ENCODE assay signal across 29 cellular contexts in genomic region chr9:112529316-112529715, GRCh38.
"Had no signal": no experiment of that assay in that cellular context is flagged by ENCODE, and none has a peak within 500 bp of the region (broad histone marks: within the 10 kb centered on the region; RNA-seq: fewer than 3 reads in every experiment).

No MANE protein-coding gene starts in this region.

- DNase-seq: stimulated activated CD4-positive, alpha-beta T cell treated with anti-CD3 and anti-CD28 coated beads, Interleukin-2, amount 100 ng/mL, for 48 hours; stimulated activated CD4-positive, alpha-beta T cell treated with anti-CD3 and anti-CD28 coated beads, Interleukin-4, amount 100 ng/mL, for 1 hour; stimulated activated CD4-positive, alpha-beta T cell treated with anti-CD3 and anti-CD28 coated beads, Interleukin-4, amount 100 ng/mL, for 24 hours; stimulated activated CD4-positive, alpha-beta T cell treated with anti-CD3 and anti-CD28 coated beads, Interleukin-4, amount 100 ng/mL, for 4 hours; stimulated activated CD8-positive, alpha-beta memory T cell treated with anti-CD3 and anti-CD28 coated beads, Interleukin-4, amount 100 ng/mL, for 48 hours; stimulated activated naive B cell treated with anti-CD40 and anti-IgM and Interleukin-4, amounts not matched to agents 10 μg/mL and 1 μg/mL and 100 μg/mL, for 72 hours; stimulated activated naive CD4-positive, alpha-beta T cell; stimulated activated naive CD4-positive, alpha-beta T cell treated with Interleukin-2 at 50 U/mL for 16 hours; stimulated activated naive CD8-positive, alpha-beta T cell treated with anti-CD3 and anti-CD28 coated beads, Interleukin-15, amount 100 ng/mL, for 72 hours; stimulated activated naive CD8-positive, alpha-beta T cell treated with anti-CD3 and anti-CD28 coated beads, Interleukin-15, Interleukin-2, amounts not matched to agents 100 U/mL and 50 U/mL, for 24 hours; stomach; substantia nigra; testis; thyroid gland; tibial artery; transverse colon; trophoblast cell; upper lobe of left lung; upper lobe of right lung; uterus had no signal

- H3K27ac Mint-ChIP-seq: stimulated activated effector memory CD8-positive, alpha-beta T cell treated with anti-CD3 and anti-CD28 coated beads, Interleukin-12 subunit alpha, Interleukin-12 subunit beta, amount 100 ng/mL, for 72 hours; stimulated activated memory B cell treated with anti-CD40 and anti-IgM and Interleukin-4, amounts not matched to agents 10 μg/mL and 1 μg/mL and 100 μg/mL, for 72 hours; stimulated activated naive B cell treated with anti-CD40 and anti-IgM and Interleukin-4, amounts not matched to agents 10 μg/mL and 1 μg/mL and 100 μg/mL, for 72 hours; stimulated activated naive CD8-positive, alpha-beta T cell treated with anti-CD3 and anti-CD28 coated beads, Interleukin-15, amount 100 ng/mL, for 72 hours; stimulated activated naive CD8-positive, alpha-beta T cell treated with anti-CD3 and anti-CD28 coated beads, Interleukin-15, Interleukin-2, amounts not matched to agents 100 ng/mL and 50 ng/mL, for 24 hours; type B pancreatic cell had no signal

- H3K4me3 Mint-ChIP-seq: stimulated activated effector memory CD8-positive, alpha-beta T cell treated with anti-CD3 and anti-CD28 coated beads, Interleukin-12 subunit alpha, Interleukin-12 subunit beta, amount 100 ng/mL, for 72 hours; stimulated activated memory B cell treated with anti-CD40 and anti-IgM and Interleukin-4, amounts not matched to agents 10 μg/mL and 1 μg/mL and 100 μg/mL, for 72 hours; stimulated activated naive B cell treated with anti-CD40 and anti-IgM and Interleukin-4, amounts not matched to agents 10 μg/mL and 1 μg/mL and 100 μg/mL, for 72 hours; stimulated activated naive CD8-positive, alpha-beta T cell treated with anti-CD3 and anti-CD28 coated beads, Interleukin-15, amount 100 ng/mL, for 72 hours; stimulated activated naive CD8-positive, alpha-beta T cell treated with anti-CD3 and anti-CD28 coated beads, Interleukin-15, Interleukin-2, amounts not matched to agents 100 ng/mL and 50 ng/mL, for 24 hours; type B pancreatic cell had no signal

- H3K36me3 ChIP-seq: stomach, suprapubic skin, thoracic aorta, thyroid gland, tibial artery, tibial nerve, transverse colon, upper lobe of left lung, upper lobe of right lung, uterus, vagina had no signal

- H3K36me3 Mint-ChIP-seq: stimulated activated effector memory CD8-positive, alpha-beta T cell treated with anti-CD3 and anti-CD28 coated beads, Interleukin-12 subunit alpha, Interleukin-12 subunit beta, amount 100 ng/mL, for 72 hours; stimulated activated memory B cell treated with anti-CD40 and anti-IgM and Interleukin-4, amounts not matched to agents 10 μg/mL and 1 μg/mL and 100 μg/mL, for 72 hours had no signal

- H3K9me3 ChIP-seq: stomach, suprapubic skin, testis, thoracic aorta, thyroid gland, tibial artery, transverse colon, upper lobe of left lung, upper lobe of right lung, uterus, vagina had no signal

- ATAC-seq: stimulated activated effector memory CD8-positive, alpha-beta T cell treated with anti-CD3 and anti-CD28 coated beads, Interleukin-12 subunit alpha, Interleukin-12 subunit beta, amount 100 ng/mL, for 72 hours; stimulated activated memory B cell treated with anti-CD40 and anti-IgM and Interleukin-4, amounts not matched to agents 10 μg/mL and 1 μg/mL and 100 μg/mL, for 72 hours; stimulated activated naive B cell treated with anti-CD40 and anti-IgM and Interleukin-4, amounts not matched to agents 10 μg/mL and 1 μg/mL and 100 μg/mL, for 72 hours; stimulated activated naive CD8-positive, alpha-beta T cell treated with anti-CD3 and anti-CD28 coated beads, Interleukin-15, amount 100 ng/mL, for 72 hours; stimulated activated naive CD8-positive, alpha-beta T cell treated with anti-CD3 and anti-CD28 coated beads, Interleukin-15, Interleukin-2, amounts not matched to agents 100 U/mL and 50 U/mL, for 24 hours; upper lobe of right lung had no signal

- H3K27me3 ChIP-seq: stomach, suprapubic skin, testis, thyroid gland, tibial artery, tibial nerve, transverse colon, upper lobe of left lung, upper lobe of right lung, uterus, vagina had no signal

- H3K27ac ChIP-seq: stomach, suprapubic skin, thoracic aorta, thyroid gland, tibial artery, tibial nerve, transverse colon, upper lobe of left lung, upper lobe of right lung, uterus, vagina had no signal

- FAIRE-seq: urothelium cell line had no signal

- H3K9me3 Mint-ChIP-seq: stimulated activated effector memory CD8-positive, alpha-beta T cell treated with anti-CD3 and anti-CD28 coated beads, Interleukin-12 subunit alpha, Interleukin-12 subunit beta, amount 100 ng/mL, for 72 hours; stimulated activated naive B cell treated with anti-CD40 and anti-IgM and Interleukin-4, amounts not matched to agents 10 μg/mL and 1 μg/mL and 100 μg/mL, for 72 hours; stimulated activated naive CD8-positive, alpha-beta T cell treated with anti-CD3 and anti-CD28 coated beads, Interleukin-15, amount 100 ng/mL, for 72 hours; stimulated activated naive CD8-positive, alpha-beta T cell treated with anti-CD3 and anti-CD28 coated beads, Interleukin-15, Interleukin-2, amounts not matched to agents 100 ng/mL and 50 ng/mL, for 24 hours; type B pancreatic cell had no signal

- H3K27me3 Mint-ChIP-seq: stimulated activated memory B cell treated with anti-CD40 and anti-IgM and Interleukin-4, amounts not matched to agents 10 μg/mL and 1 μg/mL and 100 μg/mL, for 72 hours; stimulated activated naive B cell treated with anti-CD40 and anti-IgM and Interleukin-4, amounts not matched to agents 10 μg/mL and 1 μg/mL and 100 μg/mL, for 72 hours; stimulated activated naive CD8-positive, alpha-beta T cell treated with anti-CD3 and anti-CD28 coated beads, Interleukin-15, amount 100 ng/mL, for 72 hours; stimulated activated naive CD8-positive, alpha-beta T cell treated with anti-CD3 and anti-CD28 coated beads, Interleukin-15, Interleukin-2, amounts not matched to agents 100 ng/mL and 50 ng/mL, for 24 hours; type B pancreatic cell had no signal

- H3K4me3 ChIP-seq: stomach, suprapubic skin, testis, thoracic aorta, thyroid gland, tibial artery, tibial nerve, transverse colon, upper lobe of left lung, upper lobe of right lung, uterus, vagina had no signal

- H3K4me1 Mint-ChIP-seq: stimulated activated effector memory CD8-positive, alpha-beta T cell treated with anti-CD3 and anti-CD28 coated beads, Interleukin-12 subunit alpha, Interleukin-12 subunit beta, amount 100 ng/mL, for 72 hours; stimulated activated memory B cell treated with anti-CD40 and anti-IgM and Interleukin-4, amounts not matched to agents 10 μg/mL and 1 μg/mL and 100 μg/mL, for 72 hours; stimulated activated naive CD8-positive, alpha-beta T cell treated with anti-CD3 and anti-CD28 coated beads, Interleukin-15, amount 100 ng/mL, for 72 hours had no signal

- H3K4me1 ChIP-seq: thyroid gland, tibial nerve, upper lobe of right lung, uterus had no signal
